ENCODE assay signal across 3 cellular contexts in genomic region chr11:61125310-61125684, GRCh38.
TF ChIP-seq lines count a peak whose summit lies in the region.

No MANE protein-coding gene starts in this region.

TF ChIP-seq in SK-N-SH, 30 proteins besides CTCF, POLR2A, EP300 and RAD21 (continues in another document):
- TF ChIP-seq TCF12 (IDR thresholded peaks at IDR 0.05) (no peak), PBX3 (IDR thresholded peaks at IDR 0.05) (no peak), ELF1 (IDR thresholded peaks at IDR 0.05) (no peak), REST (IDR thresholded peaks at IDR 0.05; ENCODE audit: low read depth, low read length) (no peak), TEAD4 (IDR thresholded peaks at IDR 0.05; ENCODE audit: borderline replicate concordance, insufficient read depth) (no peak), FOSL2 (IDR thresholded peaks at IDR 0.05; ENCODE audit: borderline replicate concordance, low read depth) (no peak), FOXM1 (IDR thresholded peaks at IDR 0.05; ENCODE audit: low read depth) (no peak), EZH2phosphoT487 (IDR thresholded peaks at IDR 0.05; ENCODE audit: borderline replicate concordance, low read depth) (no peak), USF1 (IDR thresholded peaks at IDR 0.05; ENCODE audit: borderline replicate concordance, low read depth) (no peak), MXI1 (IDR thresholded peaks at IDR 0.05; ENCODE audit: low read depth, low read length) (no peak), USF2 (IDR thresholded peaks at IDR 0.05; ENCODE audit: borderline replicate concordance, low read depth, low read length) (no peak), JUND (IDR thresholded peaks at IDR 0.05) (no peak), CHD2 (IDR thresholded peaks at IDR 0.05; ENCODE audit: low read length, partially characterized antibody) (peak; percentile 53), GABPA (IDR thresholded peaks at IDR 0.05; ENCODE audit: low read depth) (no peak), RCOR1 (IDR thresholded peaks at IDR 0.05; ENCODE audit: low read length) (peak; percentile 78), GATA2 (CRISPR knock-in tag; IDR thresholded peaks at IDR 0.05) (peak; percentile 85)

TF ChIP-seq in SK-N-SH treated with all-trans-retinoic acid at 6 μM for 48 hours, 23 proteins besides CTCF, POLR2A, EP300 and RAD21 (continues in another document):
- TF ChIP-seq ZNF565 (CRISPR knock-in tag; conservative IDR thresholded peaks at IDR 0.05; ENCODE audit: low read depth) (no peak), BACH2 (CRISPR knock-in tag; IDR thresholded peaks at IDR 0.05; ENCODE audit: borderline replicate concordance) (no peak), PATZ1 (CRISPR knock-in tag; IDR thresholded peaks at IDR 0.05; ENCODE audit: borderline replicate concordance) (no peak), ISL1 (CRISPR knock-in tag; IDR thresholded peaks at IDR 0.05) (no peak), CSDC2 (CRISPR knock-in tag; IDR thresholded peaks at IDR 0.05) (no peak), ARNTL (CRISPR knock-in tag; IDR thresholded peaks at IDR 0.05; ENCODE audit: borderline replicate concordance, low read depth) (no peak), ZNF8 (CRISPR knock-in tag; IDR thresholded peaks at IDR 0.05) (no peak), TSHZ2 (CRISPR knock-in tag; IDR thresholded peaks at IDR 0.05) (no peak), RARB (CRISPR knock-in tag; IDR thresholded peaks at IDR 0.05) (no peak), TOX (CRISPR knock-in tag; IDR thresholded peaks at IDR 0.05; ENCODE audit: borderline replicate concordance) (no peak), ZNF70 (CRISPR knock-in tag; IDR thresholded peaks at IDR 0.05) (no peak), ZFP3 (CRISPR knock-in tag; IDR thresholded peaks at IDR 0.05) (no peak), TCF4 (CRISPR knock-in tag; IDR thresholded peaks at IDR 0.05; ENCODE audit: borderline replicate concordance) (no peak), ESRRG (CRISPR knock-in tag; IDR thresholded peaks at IDR 0.05) (no peak), CREB5 (CRISPR knock-in tag; IDR thresholded peaks at IDR 0.05; ENCODE audit: low read depth) (no peak), CSRNP3 (CRISPR knock-in tag; IDR thresholded peaks at IDR 0.05) (no peak), PPARA (CRISPR knock-in tag; IDR thresholded peaks at IDR 0.05; ENCODE audit: borderline replicate concordance) (no peak)

TF ChIP-seq in HCT116, 20 proteins besides CTCF, POLR2A, EP300 and RAD21:
- TF ChIP-seq EZH2phosphoT487 (IDR thresholded peaks at IDR 0.05; ENCODE audit: borderline replicate concordance), result no peak
- TF ChIP-seq ATF3 (IDR thresholded peaks at IDR 0.05), result no peak
- TF ChIP-seq MAX (IDR thresholded peaks at IDR 0.05), result no peak
- TF ChIP-seq CEBPB (IDR thresholded peaks at IDR 0.05; ENCODE audit: low read depth), result no peak
- no peak for TF ChIP-seq POLR2AphosphoS5 (IDR thresholded peaks at IDR 0.05; ENCODE audit: low read depth, low read length)
- TF ChIP-seq CBX3 (IDR thresholded peaks at IDR 0.05; ENCODE audit: low read depth), result no peak
- TF ChIP-seq FOSL1 (IDR thresholded peaks at IDR 0.05; ENCODE audit: low read depth), result no peak
- no peak for TF ChIP-seq SIN3A (IDR thresholded peaks at IDR 0.05; ENCODE audit: low read depth)
- no peak for TF ChIP-seq ELF1 (IDR thresholded peaks at IDR 0.05; ENCODE audit: borderline replicate concordance, low read depth)
- no peak for TF ChIP-seq REST (IDR thresholded peaks at IDR 0.05; ENCODE audit: low read depth)
- TF ChIP-seq TCF7L2 (IDR thresholded peaks at IDR 0.05; ENCODE audit: borderline replicate concordance, extremely low read depth, insufficient read depth, insufficient read length), result no peak
- no peak for TF ChIP-seq ZBTB33 (IDR thresholded peaks at IDR 0.05; ENCODE audit: extremely low read depth, insufficient replicate concordance, low read length)
